14 cellular contexts compared by ENCODE assay signal in genomic region chr5:149675467-149676201, GRCh38. TPM values are rescaled to one million over a fixed set of nuclear protein-coding genes. Genes with fewer than 3 reads are reported as not detected.
A peak's percentile ranks its signal among the peaks of the same experiment; 100 is the strongest.
DNase-seq lines count a peak whose midpoint lies in the region; ATAC-seq and TF ChIP-seq lines count a peak whose summit lies in the region.
"Had no signal": no experiment of that assay in that cellular context is flagged by ENCODE, and none has a peak within 500 bp of the region (broad histone marks: within the 10 kb centered on the region; RNA-seq: fewer than 3 reads in every experiment).

No MANE protein-coding gene starts in this region.

- H3K9me3 ChIP-seq in esophagus squamous epithelium (no peaks in the 10 kb centered on the region), mucosa of rectum (ENCODE audit: control insufficient read depth in 2 of 2, low read length in 2 of 2) (no peaks in the 10 kb centered on the region)
- H3K9me3 ChIP-seq: ovary had no signal

- no peak for TF ChIP-seq POLR2A in esophagus squamous epithelium (IDR thresholded peaks at IDR 0.05)

- H3K36me3 ChIP-seq in esophagus squamous epithelium: no peaks in the 10 kb centered on the region
- no peaks in the 10 kb centered on the region for H3K36me3 ChIP-seq in mucosa of rectum (ENCODE audit: control insufficient read depth in 2 of 2, insufficient read depth in 2 of 2, low read length in 2 of 2)
- H3K36me3 ChIP-seq: BE2C, ovary had no signal

- H3K27ac ChIP-seq in esophagus squamous epithelium: peak overlapping the region in 3 of 4 donors; percentile 59 to 77 (median 67)
- peak overlapping the region; percentile 94 to 95 for H3K27ac ChIP-seq in mucosa of rectum (ENCODE audit: low read depth in 2 of 2, low read length in 2 of 2)
- H3K27ac ChIP-seq: ovary had no signal

- no peaks in the 10 kb centered on the region for H3K27me3 ChIP-seq in esophagus squamous epithelium
- no peaks in the 10 kb centered on the region for H3K27me3 ChIP-seq in mucosa of rectum (ENCODE audit: control insufficient read depth in 2 of 2, insufficient read depth in 2 of 2, low read length in 2 of 2)
- H3K27me3 ChIP-seq: BE2C, ovary had no signal

- intact Hi-C loops in esophagus squamous epithelium (cut with DNase I) (no loop called here), posterior vena cava (cut with DNase I) (no loop called here)

- H3K9ac ChIP-seq in mucosa of rectum (ENCODE audit: low read depth in 1 of 2, low read length in 2 of 2): peak overlapping the region; percentile 63 to 72

- no peak for ATAC-seq in GM18519 (IDR thresholded peaks at IDR 0.05; ENCODE audit: low FRiP score, unreplicated experiment)
- ATAC-seq in HG02852 (IDR thresholded peaks at IDR 0.05; ENCODE audit: unreplicated experiment): no peak
- ATAC-seq: stimulated activated naive CD8-positive, alpha-beta T cell treated with anti-CD3 and anti-CD28 coated beads, Interleukin-15, amount 100 ng/mL, for 72 hours had no signal

- H3K4me3 ChIP-seq in esophagus squamous epithelium: no peak overlapping the region
- H3K4me3 ChIP-seq in mucosa of rectum (ENCODE audit: low read length in 2 of 2): peak overlapping the region in 1 of 2 donors; percentile 44
- H3K4me3 ChIP-seq: ovary had no signal

- WGBS in esophagus squamous epithelium, 2 donors: 27 to 34% methylated on average over 13 of the region's 13 CpGs

- DNase-seq in DMS79 treated with DMSO at 0.1 percent for 48 hours (lab: John Stamatoyannopoulos, UW) (peak; percentile 66), NCI-H345 treated with DMSO at 0.1 percent for 48 hours (lab: John Stamatoyannopoulos, UW; ENCODE audit: unreplicated experiment) (peak; percentile 29), esophagus squamous epithelium (lab: John Stamatoyannopoulos, UW) (no peak), putamen (ENCODE audit: low spot score) (no peak), posterior vena cava (ENCODE audit: low spot score) (no peak)
- DNase-seq: BE2C; foreskin melanocyte; NCI-H524; ovary; stimulated activated CD4-positive, alpha-beta T cell treated with anti-CD3 and anti-CD28 coated beads, Interleukin-2, amount 100 ng/mL, for 48 hours; stimulated activated naive CD8-positive, alpha-beta T cell treated with anti-CD3 and anti-CD28 coated beads, Interleukin-15, amount 100 ng/mL, for 72 hours had no signal

- TF ChIP-seq CTCF in esophagus squamous epithelium (IDR thresholded peaks at IDR 0.05): no peak

- H3K4me1 ChIP-seq in esophagus squamous epithelium: peaks cover 3 to 59% (median 13%) of the 10 kb centered on the region in 3 donors
- H3K4me1 ChIP-seq in mucosa of rectum (ENCODE audit: control insufficient read depth in 2 of 2, insufficient read depth in 2 of 2, low read length in 2 of 2): peaks cover 17 to 47% of the 10 kb centered on the region in 2 donors

RNA-seq across cellular contexts. Expression of gene PPARGC1B, which starts 54.5 kb away (rescaled TPM):
- total RNA-seq in esophagus squamous epithelium (10 to 100 TPM in 2 of 4 donors, 1 to 10 TPM in 2; 8.9 to 15.4 (median 11.9) TPM), posterior vena cava (1 to 10 TPM; 7.2 to 8.7 TPM)

Comparison
In these comparisons a context has a peak if more than half of its experiments do, and no peak if none do; other contexts are left out.
1. DNase-seq: peak in DMS79 treated with DMSO at 0.1 percent for 48 hours (single experiment) and NCI-H345 treated with DMSO at 0.1 percent for 48 hours (single experiment); none in esophagus squamous epithelium (single experiment), putamen (single experiment) and posterior vena cava (single experiment).